Comparison of ENCODE assay signal across 9 cellular contexts in genomic region chr17:13102477-13102876, GRCh38.
"Had no signal": no experiment of that assay in that cellular context is flagged by ENCODE, and none has a peak within 500 bp of the region (broad histone marks: within the 10 kb centered on the region; RNA-seq: fewer than 3 reads in every experiment).

No MANE protein-coding gene starts in this region.

- H3K27ac ChIP-seq: HL-60, KMS-11 had no signal

- H3K4me3 ChIP-seq: GM23338, K562 had no signal

- H3K4me2 ChIP-seq: GM23338, KMS-11 had no signal

- H3K9ac ChIP-seq: KMS-11 had no signal

- DNase-seq: H9, HCEC 1CT, IMR-90 had no signal

- FAIRE-seq: H1, H54, K562 had no signal
